13 cellular contexts compared by ENCODE assay signal in the genomic region with DNA sequence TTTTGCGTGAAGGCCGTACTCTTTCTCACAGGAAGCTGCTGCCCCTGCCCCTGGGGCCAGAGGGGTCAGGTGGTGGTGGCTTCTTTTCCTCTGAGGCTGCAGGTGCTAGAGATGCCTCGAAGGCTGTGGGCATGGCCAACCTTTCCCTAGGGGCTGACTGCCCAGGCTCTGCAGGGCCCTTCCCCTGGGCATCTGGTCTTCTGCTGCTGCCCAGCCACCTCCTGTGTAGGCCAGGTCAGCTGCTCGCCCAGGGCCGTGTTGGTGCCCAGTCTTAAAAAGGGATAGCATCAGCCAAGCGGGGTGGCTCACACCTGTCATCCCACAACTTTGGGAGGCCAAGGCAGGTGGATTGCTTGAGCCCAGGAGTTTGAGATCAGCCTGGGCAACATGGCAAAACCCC.
DNase-seq lines count a peak whose midpoint lies in the region; ATAC-seq and TF ChIP-seq lines count a peak whose summit lies in the region.
"Had no signal": no experiment of that assay in that cellular context is flagged by ENCODE, and none has a peak within 500 bp of the region (broad histone marks: within the 10 kb centered on the region; RNA-seq: fewer than 3 reads in every experiment).

No MANE protein-coding gene starts in this region.

- CTCF ChIA-PET in Caco-2 (lab: Charles Lee) = interaction anchor here (0.6 kb wide), 1 partner anchor 40 kb away, joined by 4 read pairs; no protein-coding TSS in a partner anchor

- TF ChIP-seq CTCF in DND-41 (IDR thresholded peaks at IDR 0.05; ENCODE audit: borderline replicate concordance, extremely low read depth, low read length, poor library complexity, severe bottlenecking) (no peak), tibial artery (IDR thresholded peaks at IDR 0.05) (no peak), Caco-2 (IDR thresholded peaks at IDR 0.05; ENCODE audit: insufficient read depth in 1 of 2, low read depth in 1 of 2, low read length in 1 of 2, severe bottlenecking in 1 of 2, unreplicated experiment in 1 of 2) (no peak)

- H3K36me3 ChIP-seq in DND-41 (ENCODE audit: insufficient read depth, low read length) (peaks cover 54% of the 10 kb centered on the region), tibial artery (no peaks in the 10 kb centered on the region), HAP-1 (replicated peaks) (no peaks in the 10 kb centered on the region), Caco-2 (ENCODE audit: control insufficient read depth, insufficient read depth, low read length) (no peaks in the 10 kb centered on the region)

- peaks cover 96% of the 10 kb centered on the region for H3K79me2 ChIP-seq in DND-41 (ENCODE audit: insufficient read depth, low read length)

- intact Hi-C loops in tibial artery (cut with DNase I; ENCODE audit: low total_unique reads) (no loop called here), Caco-2 (cut with micrococcal nuclease; ENCODE audit: unreplicated experiment) (loop anchor here (5.0 kb wide), 1 partner anchor 112 kb away; a partner anchor contains a TSS)

- no peak for ATAC-seq in DND-41 (ENCODE audit: insufficient read depth, low read depth)
- ATAC-seq in naive thymus-derived CD8-positive, alpha-beta T cell = no peak
- no peak for ATAC-seq in stimulated activated naive CD8-positive, alpha-beta T cell treated with anti-CD3 and anti-CD28 coated beads, Interleukin-15, Interleukin-2, amounts not matched to agents 100 U/mL and 50 U/mL, for 24 hours
- ATAC-seq: esophagus mucosa had no signal

- in situ Hi-C loops in HAP-1 (cut with MboI; ENCODE audit: low sequenced_read_pairs) = no loop called here

- BruUV-seq in Caco-2 (replicated peaks; lab: Mats Ljungman, UMichigan) = no TSS peak

- H3K27ac ChIP-seq in DND-41 (ENCODE audit: low read length) (peak overlapping the region; percentile 95), angular gyrus (ENCODE audit: low read depth, low read length) (peak overlapping the region; percentile 87), tibial artery (peak overlapping the region; percentile 10 to 51)

- H3K4me1 Mint-ChIP-seq in naive thymus-derived CD8-positive, alpha-beta T cell = peaks cover 30 to 89% (median 49%) of the 10 kb centered on the region in 4 donors
- H3K4me1 Mint-ChIP-seq in Caco-2 (ENCODE audit: low read depth, unreplicated experiment) = no peaks in the 10 kb centered on the region

- H3K4me1 ChIP-seq in DND-41 (ENCODE audit: insufficient read depth, low read length) (peaks cover 92% of the 10 kb centered on the region), tibial artery (peaks cover 0 to 69% (median 9%) of the 10 kb centered on the region in 4 donors), HAP-1 (no peaks in the 10 kb centered on the region), Caco-2 (0 out of 2 replicates have a peak, but pooled peaks cover 4% of the 10 kb centered on the region)

- H2AFZ ChIP-seq in DND-41 (ENCODE audit: low read depth, low read length) = no peak overlapping the region

- H3K27me3 ChIP-seq in DND-41 (ENCODE audit: insufficient read depth, low read length, poor library complexity) (no peaks in the 10 kb centered on the region), tibial artery (no peaks in the 10 kb centered on the region), HAP-1 (ENCODE audit: low read depth) (no peaks in the 10 kb centered on the region), Caco-2 (replicated peaks; ENCODE audit: control insufficient read depth, insufficient read depth, low read length) (no peaks in the 10 kb centered on the region)

- no peaks in the 10 kb centered on the region for H3K27me3 Mint-ChIP-seq in naive thymus-derived CD8-positive, alpha-beta T cell
- H3K27me3 Mint-ChIP-seq in Caco-2 (ENCODE audit: insufficient read depth, unreplicated experiment) = no peaks in the 10 kb centered on the region

- POLR2A ChIA-PET in naive thymus-derived CD8-positive, alpha-beta T cell (lab: Charles Lee) = interaction anchor here (0.9 to 1.1 kb wide), 2 partner anchors 9 to 79 kb away, joined by 3 read pairs; no protein-coding TSS in a partner anchor
- POLR2A ChIA-PET in Caco-2 (lab: Charles Lee) = no interaction called here

- no peaks in the 10 kb centered on the region for H4K20me1 ChIP-seq in DND-41 (ENCODE audit: insufficient read depth, low read length)

- H3K4me2 ChIP-seq in DND-41 (ENCODE audit: insufficient read depth, low read length) = no peak overlapping the region

- H3K27ac Mint-ChIP-seq in naive thymus-derived CD8-positive, alpha-beta T cell = peak overlapping the region in 6 of 10 donors; percentile 24 to 80 (median 61)
- H3K27ac Mint-ChIP-seq in Caco-2 (ENCODE audit: unreplicated experiment) = no peak overlapping the region

- H3K9ac ChIP-seq in DND-41 (ENCODE audit: low read depth, low read length) = peak overlapping the region; percentile 58; the same call in 1 of the 2 replicates

- no peak overlapping the region for H3K4me3 ChIP-seq in DND-41 (ENCODE audit: low read depth in 1 of 2, low read length in 2 of 2)
- H3K4me3 ChIP-seq in tibial artery = no peak overlapping the region
- no peak overlapping the region for H3K4me3 ChIP-seq in HAP-1
- no peak overlapping the region for H3K4me3 ChIP-seq in Caco-2 (ENCODE audit: low read depth, low read length)

- DNase-seq in DND-41 = no peak
- DNase-seq in naive thymus-derived CD8-positive, alpha-beta T cell = no peak
- no peak for DNase-seq in tibial artery
- no peak for DNase-seq in stimulated activated naive CD8-positive, alpha-beta T cell treated with anti-CD3 and anti-CD28 coated beads, Interleukin-15, Interleukin-2, amounts not matched to agents 100 U/mL and 50 U/mL, for 24 hours
- DNase-seq in HAP-1 (ENCODE audit: low spot score in 2 of 2) = no peak
- DNase-seq in Caco-2 = no peak
- DNase-seq: activated CD4-positive, CD25-positive, alpha-beta regulatory T cell treated with anti-CD3 and anti-CD28 coated beads, Interleukin-2, amount 50 U/mL, for 72 hours; activated gamma-delta T cell treated with Interleukin-2 at 50 U/mL for 16 hours; MM.1S; NCI-H187 treated with DMSO at 0.1 percent for 48 hours; NCI-H446 treated with DMSO at 0.1 percent for 48 hours had no signal

- H3K36me3 Mint-ChIP-seq in naive thymus-derived CD8-positive, alpha-beta T cell = no peaks in the 10 kb centered on the region
- H3K36me3 Mint-ChIP-seq in Caco-2 (ENCODE audit: insufficient read depth, unreplicated experiment) = no peaks in the 10 kb centered on the region

- H3K9me3 ChIP-seq in DND-41 (ENCODE audit: insufficient read depth, low read length, severe bottlenecking) = peaks cover 2% of the 10 kb centered on the region
- H3K9me3 ChIP-seq in tibial artery = no peaks in the 10 kb centered on the region
- H3K9me3 ChIP-seq in HAP-1 = no peaks in the 10 kb centered on the region
- H3K9me3 ChIP-seq in Caco-2 = no peaks in the 10 kb centered on the region

- no peaks in the 10 kb centered on the region for H3K9me3 Mint-ChIP-seq in naive thymus-derived CD8-positive, alpha-beta T cell
- no peaks in the 10 kb centered on the region for H3K9me3 Mint-ChIP-seq in Caco-2 (ENCODE audit: unreplicated experiment)

- no peak overlapping the region for H3K4me3 Mint-ChIP-seq in naive thymus-derived CD8-positive, alpha-beta T cell
- no peak overlapping the region for H3K4me3 Mint-ChIP-seq in Caco-2 (ENCODE audit: unreplicated experiment)

Comparison
In these comparisons a context has a peak if more than half of its experiments do, and no peak if none do; other contexts are left out.
1. H3K27ac ChIP-seq: peak in every context shown above with its lines; median percentile 95 in DND-41; 87 in angular gyrus; 30 in tibial artery.